In the genomic region with DNA sequence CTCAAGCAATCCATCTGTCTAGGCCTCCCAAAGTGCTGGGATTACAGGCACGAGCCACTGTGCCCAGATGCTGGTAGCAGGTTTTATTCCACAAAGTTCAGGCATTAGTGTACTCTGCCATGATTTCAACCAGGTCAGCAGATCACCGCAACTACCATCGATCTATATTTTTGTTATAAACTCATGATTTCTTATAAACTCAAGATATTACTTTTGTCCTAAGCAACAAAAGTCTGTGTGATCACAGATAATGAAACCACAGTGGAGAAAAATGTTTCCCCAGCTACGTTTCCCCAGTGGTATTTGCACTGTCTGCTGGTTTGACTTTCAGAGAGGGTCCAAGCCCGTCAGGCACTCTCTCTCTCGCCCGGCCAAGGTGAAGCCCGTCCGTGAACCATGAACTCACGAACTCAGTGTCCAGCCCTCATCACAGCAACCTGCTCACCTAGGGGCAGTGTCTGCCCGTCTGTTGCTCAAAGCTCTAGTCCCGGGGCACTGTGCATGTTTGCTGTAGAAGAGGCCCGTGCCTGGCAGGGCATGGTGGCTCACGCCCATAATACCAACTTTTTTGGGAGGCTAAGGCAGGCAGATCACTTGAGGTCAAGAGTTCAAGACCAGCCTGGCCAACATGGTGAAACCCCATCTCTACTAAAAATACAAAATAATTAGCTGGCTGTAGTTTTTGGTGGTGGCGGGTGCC, we compare ENCODE assay signal across 2 cellular contexts.
TF ChIP-seq lines count a peak whose summit lies in the region.

No MANE protein-coding gene starts in this region.

TF ChIP-seq in HepG2, 621 proteins besides CTCF, POLR2A, EP300 and RAD21 (continues in another document):
- TF ChIP-seq RFXAP (CRISPR knock-in tag; IDR thresholded peaks at IDR 0.05; ENCODE audit: borderline replicate concordance) (peak; percentile 63), MBD4 (IDR thresholded peaks at IDR 0.05; ENCODE audit: borderline replicate concordance, low read length) (no peak), TEAD2 (CRISPR knock-in tag; IDR thresholded peaks at IDR 0.05) (no peak), ZNF335 (CRISPR knock-in tag; IDR thresholded peaks at IDR 0.05) (no peak), ZNF431 (CRISPR knock-in tag; IDR thresholded peaks at IDR 0.05; ENCODE audit: borderline replicate concordance, low read depth) (peak; percentile 63), KLF16 (CRISPR knock-in tag; IDR thresholded peaks at IDR 0.05) (no peak), ZNF557 (CRISPR knock-in tag; IDR thresholded peaks at IDR 0.05) (no peak), PAX8 (CRISPR knock-in tag; IDR thresholded peaks at IDR 0.05; ENCODE audit: borderline replicate concordance) (no peak; the same call in 1 of the 2 replicates), ARNT (IDR thresholded peaks at IDR 0.05) (no peak), ZSCAN31 (CRISPR knock-in tag; IDR thresholded peaks at IDR 0.05; ENCODE audit: low read depth) (peak; percentile 86; the same call in 1 of the 2 replicates), ATRX (CRISPR knock-in tag; IDR thresholded peaks at IDR 0.05; ENCODE audit: borderline replicate concordance) (no peak), ZNF724P (CRISPR knock-in tag; IDR thresholded peaks at IDR 0.05; ENCODE audit: borderline replicate concordance) (no peak), GABPA (IDR thresholded peaks at IDR 0.05; ENCODE audit: low read depth, low read length) (no peak), GABPA (CRISPR knock-in tag; IDR thresholded peaks at IDR 0.05; ENCODE audit: low read depth) (0 out of 2 replicates have a peak, but pooled peaks have one; percentile 29), ZNF17 (CRISPR knock-in tag; IDR thresholded peaks at IDR 0.05) (no peak), MEF2D (CRISPR knock-in tag; IDR thresholded peaks at IDR 0.05) (peak; percentile 81), CENPT (CRISPR knock-in tag; IDR thresholded peaks at IDR 0.05; ENCODE audit: low read depth) (no peak), ZNF773 (CRISPR knock-in tag; IDR thresholded peaks at IDR 0.05; ENCODE audit: borderline replicate concordance) (no peak), ZNF446 (CRISPR knock-in tag; IDR thresholded peaks at IDR 0.05) (no peak), TEF (CRISPR knock-in tag; IDR thresholded peaks at IDR 0.05) (no peak)
- TF ChIP-seq, protein P1, sequence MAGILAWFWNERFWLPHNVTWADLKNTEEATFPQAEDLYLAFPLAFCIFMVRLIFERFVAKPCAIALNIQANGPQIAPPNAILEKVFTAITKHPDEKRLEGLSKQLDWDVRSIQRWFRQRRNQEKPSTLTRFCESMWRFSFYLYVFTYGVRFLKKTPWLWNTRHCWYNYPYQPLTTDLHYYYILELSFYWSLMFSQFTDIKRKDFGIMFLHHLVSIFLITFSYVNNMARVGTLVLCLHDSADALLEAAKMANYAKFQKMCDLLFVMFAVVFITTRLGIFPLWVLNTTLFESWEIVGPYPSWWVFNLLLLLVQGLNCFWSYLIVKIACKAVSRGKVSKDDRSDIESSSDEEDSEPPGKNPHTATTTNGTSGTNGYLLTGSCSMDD (CRISPR knock-in tag; IDR thresholded peaks at IDR 0.05), result no peak
- TF ChIP-seq, protein P2, sequence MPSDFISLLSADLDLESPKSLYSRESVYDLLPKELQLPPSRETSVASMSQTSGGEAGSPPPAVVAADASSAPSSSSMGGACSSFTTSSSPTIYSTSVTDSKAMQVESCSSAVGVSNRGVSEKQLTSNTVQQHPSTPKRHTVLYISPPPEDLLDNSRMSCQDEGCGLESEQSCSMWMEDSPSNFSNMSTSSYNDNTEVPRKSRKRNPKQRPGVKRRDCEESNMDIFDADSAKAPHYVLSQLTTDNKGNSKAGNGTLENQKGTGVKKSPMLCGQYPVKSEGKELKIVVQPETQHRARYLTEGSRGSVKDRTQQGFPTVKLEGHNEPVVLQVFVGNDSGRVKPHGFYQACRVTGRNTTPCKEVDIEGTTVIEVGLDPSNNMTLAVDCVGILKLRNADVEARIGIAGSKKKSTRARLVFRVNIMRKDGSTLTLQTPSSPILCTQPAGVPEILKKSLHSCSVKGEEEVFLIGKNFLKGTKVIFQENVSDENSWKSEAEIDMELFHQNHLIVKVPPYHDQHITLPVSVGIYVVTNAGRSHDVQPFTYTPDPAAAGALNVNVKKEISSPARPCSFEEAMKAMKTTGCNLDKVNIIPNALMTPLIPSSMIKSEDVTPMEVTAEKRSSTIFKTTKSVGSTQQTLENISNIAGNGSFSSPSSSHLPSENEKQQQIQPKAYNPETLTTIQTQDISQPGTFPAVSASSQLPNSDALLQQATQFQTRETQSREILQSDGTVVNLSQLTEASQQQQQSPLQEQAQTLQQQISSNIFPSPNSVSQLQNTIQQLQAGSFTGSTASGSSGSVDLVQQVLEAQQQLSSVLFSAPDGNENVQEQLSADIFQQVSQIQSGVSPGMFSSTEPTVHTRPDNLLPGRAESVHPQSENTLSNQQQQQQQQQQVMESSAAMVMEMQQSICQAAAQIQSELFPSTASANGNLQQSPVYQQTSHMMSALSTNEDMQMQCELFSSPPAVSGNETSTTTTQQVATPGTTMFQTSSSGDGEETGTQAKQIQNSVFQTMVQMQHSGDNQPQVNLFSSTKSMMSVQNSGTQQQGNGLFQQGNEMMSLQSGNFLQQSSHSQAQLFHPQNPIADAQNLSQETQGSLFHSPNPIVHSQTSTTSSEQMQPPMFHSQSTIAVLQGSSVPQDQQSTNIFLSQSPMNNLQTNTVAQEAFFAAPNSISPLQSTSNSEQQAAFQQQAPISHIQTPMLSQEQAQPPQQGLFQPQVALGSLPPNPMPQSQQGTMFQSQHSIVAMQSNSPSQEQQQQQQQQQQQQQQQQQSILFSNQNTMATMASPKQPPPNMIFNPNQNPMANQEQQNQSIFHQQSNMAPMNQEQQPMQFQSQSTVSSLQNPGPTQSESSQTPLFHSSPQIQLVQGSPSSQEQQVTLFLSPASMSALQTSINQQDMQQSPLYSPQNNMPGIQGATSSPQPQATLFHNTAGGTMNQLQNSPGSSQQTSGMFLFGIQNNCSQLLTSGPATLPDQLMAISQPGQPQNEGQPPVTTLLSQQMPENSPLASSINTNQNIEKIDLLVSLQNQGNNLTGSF (CRISPR knock-in tag; IDR thresholded peaks at IDR 0.05), result no peak
- TF ChIP-seq, protein P3, sequence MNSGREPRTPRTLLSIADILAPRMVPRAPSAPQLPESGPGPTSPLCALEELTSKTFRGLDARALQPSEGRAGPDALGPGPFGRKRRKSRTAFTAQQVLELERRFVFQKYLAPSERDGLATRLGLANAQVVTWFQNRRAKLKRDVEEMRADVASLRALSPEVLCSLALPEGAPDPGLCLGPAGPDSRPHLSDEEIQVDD (CRISPR knock-in tag; IDR thresholded peaks at IDR 0.05; ENCODE audit: borderline replicate concordance), result no peak

TF ChIP-seq in WTC11, 78 proteins besides CTCF, POLR2A, EP300 and RAD21:
- TF ChIP-seq GABPB1 (CRISPR knock-in tag; IDR thresholded peaks at IDR 0.05) (peak; percentile 53), ATF2 (CRISPR knock-in tag; IDR thresholded peaks at IDR 0.05; ENCODE audit: borderline replicate concordance, low read depth) (no peak)
- TF ChIP-seq, protein P4, sequence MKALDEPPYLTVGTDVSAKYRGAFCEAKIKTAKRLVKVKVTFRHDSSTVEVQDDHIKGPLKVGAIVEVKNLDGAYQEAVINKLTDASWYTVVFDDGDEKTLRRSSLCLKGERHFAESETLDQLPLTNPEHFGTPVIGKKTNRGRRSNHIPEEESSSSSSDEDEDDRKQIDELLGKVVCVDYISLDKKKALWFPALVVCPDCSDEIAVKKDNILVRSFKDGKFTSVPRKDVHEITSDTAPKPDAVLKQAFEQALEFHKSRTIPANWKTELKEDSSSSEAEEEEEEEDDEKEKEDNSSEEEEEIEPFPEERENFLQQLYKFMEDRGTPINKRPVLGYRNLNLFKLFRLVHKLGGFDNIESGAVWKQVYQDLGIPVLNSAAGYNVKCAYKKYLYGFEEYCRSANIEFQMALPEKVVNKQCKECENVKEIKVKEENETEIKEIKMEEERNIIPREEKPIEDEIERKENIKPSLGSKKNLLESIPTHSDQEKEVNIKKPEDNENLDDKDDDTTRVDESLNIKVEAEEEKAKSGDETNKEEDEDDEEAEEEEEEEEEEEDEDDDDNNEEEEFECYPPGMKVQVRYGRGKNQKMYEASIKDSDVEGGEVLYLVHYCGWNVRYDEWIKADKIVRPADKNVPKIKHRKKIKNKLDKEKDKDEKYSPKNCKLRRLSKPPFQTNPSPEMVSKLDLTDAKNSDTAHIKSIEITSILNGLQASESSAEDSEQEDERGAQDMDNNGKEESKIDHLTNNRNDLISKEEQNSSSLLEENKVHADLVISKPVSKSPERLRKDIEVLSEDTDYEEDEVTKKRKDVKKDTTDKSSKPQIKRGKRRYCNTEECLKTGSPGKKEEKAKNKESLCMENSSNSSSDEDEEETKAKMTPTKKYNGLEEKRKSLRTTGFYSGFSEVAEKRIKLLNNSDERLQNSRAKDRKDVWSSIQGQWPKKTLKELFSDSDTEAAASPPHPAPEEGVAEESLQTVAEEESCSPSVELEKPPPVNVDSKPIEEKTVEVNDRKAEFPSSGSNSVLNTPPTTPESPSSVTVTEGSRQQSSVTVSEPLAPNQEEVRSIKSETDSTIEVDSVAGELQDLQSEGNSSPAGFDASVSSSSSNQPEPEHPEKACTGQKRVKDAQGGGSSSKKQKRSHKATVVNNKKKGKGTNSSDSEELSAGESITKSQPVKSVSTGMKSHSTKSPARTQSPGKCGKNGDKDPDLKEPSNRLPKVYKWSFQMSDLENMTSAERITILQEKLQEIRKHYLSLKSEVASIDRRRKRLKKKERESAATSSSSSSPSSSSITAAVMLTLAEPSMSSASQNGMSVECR (CRISPR knock-in tag; IDR thresholded peaks at IDR 0.05; ENCODE audit: borderline replicate concordance), result no peak
